In the genomic region with DNA sequence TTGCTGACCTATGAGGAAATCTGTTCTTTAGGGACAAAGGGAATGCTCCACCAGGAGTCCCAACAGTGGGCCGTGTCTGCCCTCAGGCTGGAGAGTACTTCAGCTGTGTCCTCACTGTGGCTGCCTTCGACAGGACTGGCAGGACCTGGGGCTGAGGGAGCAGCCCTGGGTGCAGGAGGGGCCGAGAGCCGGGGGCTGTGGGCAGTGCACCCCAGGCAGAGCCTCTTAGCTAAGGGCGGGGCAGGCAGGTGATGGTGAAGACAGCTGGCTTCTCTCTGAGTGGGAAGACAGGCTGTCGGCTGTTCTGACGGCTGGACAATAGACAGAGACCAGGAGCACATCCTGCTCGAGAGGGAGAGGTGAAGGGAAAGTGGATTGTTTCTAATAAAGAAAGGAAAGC, we compare ENCODE assay signal across 1 cellular context.
TF ChIP-seq lines count a peak whose summit lies in the region.

No MANE protein-coding gene starts in this region.

TF ChIP-seq in H1, 55 proteins besides CTCF, POLR2A, EP300 and RAD21 (continued from another document):
- TF ChIP-seq JUND (IDR thresholded peaks at IDR 0.05; ENCODE audit: low read length): no peak
- TF ChIP-seq CBX8 (IDR thresholded peaks at IDR 0.05; ENCODE audit: borderline replicate concordance, low read depth, low read length): no peak
- TF ChIP-seq SAP30 (IDR thresholded peaks at IDR 0.05; ENCODE audit: insufficient read depth, insufficient replicate concordance, low read length): no peak
TF ChIP-seq in H1: peak in this region for 0.
